Comparison of ENCODE assay signal across 1 cellular context in genomic region chr10:122856902-122857301, GRCh38.
TF ChIP-seq lines count a peak whose summit lies in the region.

No MANE protein-coding gene starts in this region.

TF ChIP-seq in GM23338, 12 proteins besides CTCF, POLR2A, EP300 and RAD21 (continued from another document):
- no peak for TF ChIP-seq ZNF462 (CRISPR knock-in tag; IDR thresholded peaks at IDR 0.05)
- TF ChIP-seq EZH2 (IDR thresholded peaks at IDR 0.05; ENCODE audit: low read depth, unreplicated experiment), result no peak
- no peak for TF ChIP-seq ZNF331 (CRISPR knock-in tag; IDR thresholded peaks at IDR 0.05; ENCODE audit: low read depth)
